ENCODE assay signal across 8 cellular contexts in genomic region chr10:102064868-102065560, GRCh38. TPM values are rescaled to one million over a fixed set of nuclear protein-coding genes. Genes with fewer than 3 reads are reported as not detected.
A peak's percentile ranks its signal among the peaks of the same experiment; 100 is the strongest.
DNase-seq lines count a peak whose midpoint lies in the region; ATAC-seq and TF ChIP-seq lines count a peak whose summit lies in the region.

Gene HPS6 (plus strand): TSS chr10:102065349. CDS start chr10:102065475, 126 bp downstream.

- peak within 1 kb of the TSS; percentile 73 for H2AK9ac ChIP-seq in IMR-90 (replicated peaks; ENCODE audit: low read depth, low read length, poor library complexity)

- peak within 1 kb of the TSS; percentile 80 to 92 (median 88) for H3K4me3 Mint-ChIP-seq in naive thymus-derived CD8-positive, alpha-beta T cell

- peak within 1 kb of the TSS; percentile 97 for H3K4me2 ChIP-seq in IMR-90 (ENCODE audit: low read depth, low read length)

- peak; percentile 91 for ATAC-seq in GM21526 (IDR thresholded peaks at IDR 0.05; ENCODE audit: low FRiP score, unreplicated experiment)
- peak; percentile 96 for ATAC-seq in IMR-90 (ENCODE audit: low read depth)
- peak; percentile 96 for ATAC-seq in naive thymus-derived CD8-positive, alpha-beta T cell

- POLR2A ChIA-PET in IMR-90 (lab: Charles Lee; ENCODE audit: unreplicated experiment), result no interaction called here
- POLR2A ChIA-PET in naive thymus-derived CD8-positive, alpha-beta T cell (lab: Charles Lee), result interaction anchor here (0.9 to 3.9 kb wide), 6 partner anchors 9 to 185 kb away, joined by 3 to 25 read pairs (median 4); partner anchors contain the start of gene ARMH3

- in situ Hi-C loops in IMR-90 (cut with MboI; ENCODE audit: low sequenced_read_pairs), result no loop called here

- H3K18ac ChIP-seq in IMR-90 (ENCODE audit: low read depth, low read length), result 0 out of 2 replicates have a peak within 1 kb of the TSS, but pooled peaks have one; percentile 1

- H2BK5ac ChIP-seq in IMR-90 (ENCODE audit: low read depth, low read length, poor library complexity, severe bottlenecking), result peak within 1 kb of the TSS; percentile 47

- peaks cover 16 to 37% of the 10 kb centered on the region in 2 experiments; a peak in 3 of 4 replicates for H3K79me1 ChIP-seq in IMR-90 (ENCODE audit: low read depth in 1 of 2, low read length in 2 of 2)

- peaks cover 33% of the 10 kb centered on the region for H4K20me1 ChIP-seq in IMR-90 (ENCODE audit: insufficient read depth, low read length)

- H4K8ac ChIP-seq in IMR-90 (ENCODE audit: low read depth in 2 of 2, low read length in 2 of 2), result peak within 1 kb of the TSS; percentile 69 to 82

- H3K4me1 Mint-ChIP-seq in naive thymus-derived CD8-positive, alpha-beta T cell, result peaks cover 15 to 43% (median 38%) of the 10 kb centered on the region in 4 donors

- peak within 1 kb of the TSS; percentile 81; the same call in 1 of the 2 replicates for H3K23ac ChIP-seq in IMR-90 (ENCODE audit: low read depth, low read length)

- 0% methylated on average over 37 of the region's 61 CpGs; no CpG with 5 or more reads in 1 of the 2 experiments for WGBS in IMR-90 (ENCODE audit: extremely low coverage in 2 of 2, insufficient read length in 1 of 2), 2 experiments

- H4K5ac ChIP-seq in IMR-90 (ENCODE audit: low read depth, low read length), result peak within 1 kb of the TSS; percentile 54

- peak; percentile 75; the same call in 1 of the 2 replicates for TF ChIP-seq POLR2A in IMR-90 (IDR thresholded peaks at IDR 0.05; ENCODE audit: low read depth, low read length)

- no peak for TF ChIP-seq RAD21 in IMR-90 (IDR thresholded peaks at IDR 0.05; ENCODE audit: low read length)

- peak within 1 kb of the TSS; percentile 43 for H4K91ac ChIP-seq in IMR-90 (ENCODE audit: insufficient read depth, low read depth, low read length)

- no peaks in the 10 kb centered on the region for H3K27me3 Mint-ChIP-seq in naive thymus-derived CD8-positive, alpha-beta T cell

- peaks cover 0 to 8% (median 0%) of the 10 kb centered on the region in 3 donors for H3K36me3 Mint-ChIP-seq in naive thymus-derived CD8-positive, alpha-beta T cell

- DNase-seq in DMS153 (lab: John Stamatoyannopoulos, UW), result peak; percentile 87
- DNase-seq in IMR-90, result peak; percentile 84
- peak; percentile 89 for DNase-seq in RKO (ENCODE audit: low spot score)
- peak; percentile 85 for DNase-seq in activated T-helper 1 cell treated with Interleukin-2 at 50 U/mL for 16 hours (ENCODE audit: low read depth)
- peak; percentile 90 for DNase-seq in fibroblast of gingiva (ENCODE audit: low read depth)
- peak; percentile 74 to 91 (median 80) for DNase-seq in naive thymus-derived CD8-positive, alpha-beta T cell
- DNase-seq in stimulated activated naive CD4-positive, alpha-beta T cell treated with Interleukin-2 at 50 U/mL for 16 hours (lab: John Stamatoyannopoulos, UW), result peak; percentile 89

- no peaks in the 10 kb centered on the region for H3K9me3 Mint-ChIP-seq in naive thymus-derived CD8-positive, alpha-beta T cell

- H2AFZ ChIP-seq in IMR-90 (replicated peaks; ENCODE audit: low read length, poor library complexity), result peak within 1 kb of the TSS; percentile 89

- peak within 1 kb of the TSS; percentile 68 for H3K4me3 ChIP-seq in IMR-90 (ENCODE audit: insufficient read depth, low read depth, low read length)

- H3K36me3 ChIP-seq in IMR-90 (ENCODE audit: control insufficient read depth, insufficient read depth, low read length), result peaks cover 20% of the 10 kb centered on the region

- H3K9me3 ChIP-seq in IMR-90 (ENCODE audit: control insufficient read depth, insufficient read depth, low read length), result no peaks in the 10 kb centered on the region

- peak within 1 kb of the TSS; percentile 98 for H3K9ac ChIP-seq in IMR-90 (ENCODE audit: low read depth, low read length)

- H3K4me1 ChIP-seq in IMR-90 (ENCODE audit: control insufficient read depth, insufficient read depth, low read length), result peaks cover 22% of the 10 kb centered on the region

- CTCF ChIA-PET in IMR-90 (lab: Yijun Ruan, JAX), result no interaction called here

- H2AK5ac ChIP-seq in IMR-90 (ENCODE audit: low read depth, low read length), result peak within 1 kb of the TSS; percentile 90

- peaks cover 19% of the 10 kb centered on the region for H3K9me1 ChIP-seq in IMR-90 (ENCODE audit: insufficient read depth, low read length)

- peak within 1 kb of the TSS; percentile 26; the same call in 1 of the 3 replicates for H2BK15ac ChIP-seq in IMR-90 (ENCODE audit: low read depth, low read length)

- peak within 1 kb of the TSS; percentile 78 for H2BK120ac ChIP-seq in IMR-90 (ENCODE audit: low read depth, low read length)

- H2BK20ac ChIP-seq in IMR-90 (ENCODE audit: low read depth, low read length), result peak within 1 kb of the TSS; percentile 29; the same call in 1 of the 2 replicates

- peak within 1 kb of the TSS; percentile 61 for H3K27ac ChIP-seq in IMR-90 (ENCODE audit: insufficient read depth, low read length)

- no peak within 1 kb of the TSS for H3K56ac ChIP-seq in IMR-90 (ENCODE audit: extremely low read depth, insufficient read depth, low read length)

- dilution Hi-C loops in IMR-90 (cut with HindIII; ENCODE audit: low sequenced_read_pairs, unreplicated experiment), result no loop called here

- H3K27me3 ChIP-seq in IMR-90 (ENCODE audit: control insufficient read depth, insufficient read depth, low read length), result no peaks in the 10 kb centered on the region

- H3K4ac ChIP-seq in IMR-90 (ENCODE audit: low read depth, low read length), result peak within 1 kb of the TSS; percentile 89

- peak within 1 kb of the TSS; percentile 88 to 98 (median 96) for H3K27ac Mint-ChIP-seq in naive thymus-derived CD8-positive, alpha-beta T cell

- H3K14ac ChIP-seq in IMR-90 (replicated peaks; ENCODE audit: low read depth, low read length), result peak within 1 kb of the TSS; percentile 69

- 0 out of 2 replicates have a peak, but pooled peaks have one; percentile 21 for TF ChIP-seq CTCF in IMR-90 (conservative IDR thresholded peaks at IDR 0.05; ENCODE audit: low read depth, low read length)

- intact Hi-C loops in IMR-90 (cut with micrococcal nuclease), result no loop called here

- BruUV-seq in IMR-90 (replicated peaks; lab: Mats Ljungman, UMichigan), result no TSS peak

TF ChIP-seq in IMR-90, 13 proteins besides CTCF, POLR2A, EP300 and RAD21:
- no peak for TF ChIP-seq BHLHE40 (IDR thresholded peaks at IDR 0.05; ENCODE audit: low read depth, low read length)
- peak; percentile 32; the same call in 1 of the 2 replicates for TF ChIP-seq MXI1 (IDR thresholded peaks at IDR 0.05; ENCODE audit: borderline replicate concordance, low read depth, low read length)
- peak; percentile 69; the same call in 1 of the 2 replicates for TF ChIP-seq MAZ (IDR thresholded peaks at IDR 0.05; ENCODE audit: borderline replicate concordance, low read depth, low read length)

RNA-seq across cellular contexts. Expression of gene HPS6, which starts in this region (rescaled TPM):
- total RNA-seq in IMR-90 (2012; rRNA removed), result 21.9 and 23.1 TPM in 2 replicates
- polyA plus RNA-seq in IMR-90 (2012; rRNA removed), result 10.5 and 11.3 TPM in 2 replicates
- 8.6 and 13.8 TPM in 2 replicates for polyA plus RNA-seq in IMR-90 (2012; cell fraction: cytosol; rRNA removed)
- 2.5 and 6.5 TPM in 2 replicates for polyA plus RNA-seq in IMR-90 (2012; cell fraction: nucleus; rRNA removed; ENCODE audit: low replicate concordance)
- total RNA-seq in naive thymus-derived CD8-positive, alpha-beta T cell, result 10 to 100 TPM; 21.2 to 22.0 TPM
- polyA plus RNA-seq in naive thymus-derived CD8-positive, alpha-beta T cell, result 10 to 100 TPM; 14.6 to 22.0 (median 16.8) TPM

Comparison
In these comparisons a context has a peak if more than half of its experiments do, and no peak if none do; other contexts are left out.
1. Peak in every context shown above with its lines: DNase-seq, ATAC-seq, H3K4me3 ChIP-seq and H3K27ac ChIP-seq.